13 cellular contexts compared by ENCODE assay signal in the genomic region with DNA sequence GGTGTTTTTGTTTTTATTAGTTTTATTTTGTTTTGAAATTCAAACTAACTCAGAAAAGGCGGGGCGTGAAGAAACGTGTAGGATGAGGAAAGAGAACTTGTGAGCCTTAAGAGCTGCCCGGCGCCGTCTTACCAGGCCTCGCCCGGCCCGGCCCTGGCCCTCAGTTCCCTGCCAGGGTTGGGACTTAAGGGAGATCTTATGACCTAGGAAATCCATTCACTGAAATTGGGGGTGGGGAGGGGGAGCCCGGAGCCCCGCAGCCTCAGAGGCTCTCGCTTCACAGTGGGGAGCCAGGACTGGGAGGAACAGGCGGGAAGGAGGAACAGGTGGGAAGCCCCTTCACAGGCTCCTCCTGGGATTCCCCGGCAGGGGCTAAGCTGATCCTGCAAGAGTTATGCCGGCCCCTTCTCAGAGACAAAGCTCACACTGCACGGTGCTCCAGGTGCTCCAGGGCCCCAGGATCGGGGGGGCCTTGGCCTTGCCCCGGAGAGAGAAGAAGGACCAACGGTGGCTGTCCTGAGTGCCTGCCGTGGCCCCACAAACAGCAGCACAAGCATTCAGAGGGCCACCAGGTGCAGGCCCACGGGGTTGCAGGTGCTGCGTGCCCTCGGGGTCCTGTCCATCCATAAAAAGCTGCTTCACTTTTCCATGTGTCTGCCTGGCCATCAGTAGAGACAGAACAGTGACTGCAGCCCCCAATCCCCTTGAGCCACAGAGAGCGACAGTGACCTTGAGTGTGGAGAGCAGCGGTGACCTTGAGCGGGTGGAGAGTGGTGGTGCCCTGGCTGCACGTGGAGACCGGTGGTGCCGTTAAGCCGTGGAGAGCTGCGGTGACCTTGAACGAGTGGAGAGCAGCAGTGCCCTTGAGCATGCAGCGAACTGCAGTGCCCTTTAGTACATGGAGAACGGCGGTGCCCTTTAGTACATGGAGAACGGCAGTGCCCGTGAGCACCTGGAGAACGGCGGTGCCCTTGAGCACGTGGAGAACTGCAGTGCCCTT.
DNase-seq lines count a peak whose midpoint lies in the region; TF ChIP-seq lines count a peak whose summit lies in the region.
"Had no signal": no experiment of that assay in that cellular context is flagged by ENCODE, and none has a peak within 500 bp of the region (broad histone marks: within the 10 kb centered on the region; RNA-seq: fewer than 3 reads in every experiment).

No MANE protein-coding gene starts in this region.

- DNase-seq in BE2C, result peak; percentile 2
- DNase-seq in adrenal gland, result peak in 3 of 7 donors; percentile 13 to 20 (median 13)
- no peak for DNase-seq in NCI-H146 treated with DMSO at 0.1 percent for 48 hours (lab: John Stamatoyannopoulos, UW; ENCODE audit: unreplicated experiment)
- DNase-seq in superior temporal gyrus (ENCODE audit: extremely low spot score), result no peak
- DNase-seq in stimulated activated CD4-positive, alpha-beta T cell treated with anti-CD3 and anti-CD28 coated beads, Interleukin-2, amount 100 ng/mL, for 24 hours, result no peak
- DNase-seq in SIG-M5 treated with dmso at 0.1 percent for 504 hours (lab: John Stamatoyannopoulos, UW; ENCODE audit: unreplicated experiment), result no peak
- DNase-seq: activated CD8-positive, alpha-beta T cell treated with anti-CD3 and anti-CD28 coated beads, Interleukin-2, amount 10 ng/mL, durations not matched to agents 7 days and 5 days; NCI-H1105 treated with DMSO at 0.1 percent for 48 hours; NCI-H510A; small intestine; T-helper 2 cell had no signal

- H3K27ac ChIP-seq in adrenal gland (peak overlapping the region in 3 of 5 donors; percentile 37 to 84 (median 74)), layer of hippocampus (ENCODE audit: low read depth, low read length) (peak overlapping the region; percentile 68), skin epidermis (peak overlapping the region in 18 of 21 experiments; percentile 1 to 83 (median 66))

- no peak overlapping the region for H3K4me3 ChIP-seq in BE2C (ENCODE audit: low read depth, low read length)
- H3K4me3 ChIP-seq in adrenal gland, result no peak overlapping the region
- no peak overlapping the region for H3K4me3 ChIP-seq in skin epidermis

- no peaks in the 10 kb centered on the region for H3K27me3 ChIP-seq in BE2C
- H3K27me3 ChIP-seq in adrenal gland, result no peaks in the 10 kb centered on the region
- H3K27me3 ChIP-seq in layer of hippocampus (ENCODE audit: control insufficient read depth, insufficient read depth, low read length), result no peaks in the 10 kb centered on the region

- TF ChIP-seq CTCF in BE2C (IDR thresholded peaks at IDR 0.05; ENCODE audit: low read depth, low read length), result no peak
- no peak for TF ChIP-seq CTCF in adrenal gland (IDR thresholded peaks at IDR 0.05)

- H3K9me3 ChIP-seq in BE2C (peaks cover 4% of the 10 kb centered on the region; the same call in 1 of the 2 replicates), adrenal gland (replicated peaks in 1 of 3) (no peaks in the 10 kb centered on the region)

- intact Hi-C loops in adrenal gland (cut with DNase I), result no loop called here

- 65 to 80% (median 70%) methylated on average over 33 to 40 of the region's 40 CpGs for WGBS in adrenal gland, 4 donors

- no peak for TF ChIP-seq POLR2A in adrenal gland (IDR thresholded peaks at IDR 0.05)

- peaks cover 6% of the 10 kb centered on the region for H3K4me1 ChIP-seq in BE2C
- H3K4me1 ChIP-seq in adrenal gland (replicated peaks in 1 of 2), result no peaks in the 10 kb centered on the region

- H3K36me3 ChIP-seq in BE2C, result no peaks in the 10 kb centered on the region
- H3K36me3 ChIP-seq in adrenal gland (replicated peaks in 1 of 2), result no peaks in the 10 kb centered on the region
